In the genomic region with DNA sequence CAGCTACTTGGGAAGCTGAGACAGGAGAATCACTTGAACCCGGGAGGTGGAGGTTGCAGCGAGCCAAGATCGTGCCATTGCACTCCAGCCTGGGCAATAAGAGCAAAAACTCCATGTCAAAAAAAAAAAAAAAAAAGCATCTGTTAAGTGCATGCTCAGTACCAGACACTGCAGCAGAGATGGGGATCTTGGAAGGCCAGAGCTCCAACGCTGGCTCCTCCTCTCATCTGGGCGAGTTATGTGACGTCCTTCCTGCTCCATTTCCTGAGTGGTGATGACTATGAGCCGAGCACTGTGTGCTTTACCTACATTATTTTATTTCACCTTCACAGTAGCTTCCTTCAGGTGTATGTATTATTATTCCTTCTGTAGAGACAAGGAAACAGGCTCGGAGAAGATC, we compare ENCODE assay signal across 24 cellular contexts. TPM values are rescaled to one million over a fixed set of nuclear protein-coding genes. Genes with fewer than 3 reads are reported as not detected.
"Had no signal": no experiment of that assay in that cellular context is flagged by ENCODE, and none has a peak within 500 bp of the region (broad histone marks: within the 10 kb centered on the region; RNA-seq: fewer than 3 reads in every experiment).

No MANE protein-coding gene starts in this region.

- H3K36me3 ChIP-seq: adrenal gland, WERI-Rb-1 had no signal

- H3K27ac Mint-ChIP-seq: activated CD4-positive, alpha-beta memory T cell treated with anti-CD3 and anti-CD28 coated beads, Interleukin-2, amount 10 ng/mL, durations not matched to agents 7 days and 5 days; activated CD4-positive, alpha-beta T cell treated with anti-CD3 and anti-CD28 coated beads for 36 hours; activated naive CD4-positive, alpha-beta T cell treated with anti-CD3 and anti-CD28 coated beads for 36 hours; activated naive CD8-positive, alpha-beta T cell treated with anti-CD3 and anti-CD28 coated beads, Interleukin-2, amount 10 ng/mL, durations not matched to agents 7 days and 5 days had no signal

- H3K9me3 ChIP-seq: adrenal gland had no signal

- H3K27me3 Mint-ChIP-seq: activated CD4-positive, alpha-beta T cell treated with anti-CD3 and anti-CD28 coated beads for 36 hours; activated T-helper 17 cell treated with anti-CD3 and anti-CD28 coated beads, Interleukin-2, amount 50 U/mL, for 72 hours had no signal

- ATAC-seq: activated CD4-positive, alpha-beta T cell treated with anti-CD3 and anti-CD28 coated beads for 36 hours; activated T-helper 17 cell treated with anti-CD3 and anti-CD28 coated beads, Interleukin-2, amount 50 U/mL, for 72 hours; PC-3 had no signal

- DNase-seq: activated CD4-positive, alpha-beta memory T cell treated with anti-CD3 and anti-CD28 coated beads, Interleukin-2, amount 10 ng/mL, durations not matched to agents 7 days and 5 days; activated CD4-positive, alpha-beta T cell treated with anti-CD3 and anti-CD28 coated beads for 36 hours; activated CD4-positive, alpha-beta T cell treated with anti-CD3 and anti-CD28 coated beads, Interleukin-2, amount 50 U/mL, for 1 hour; activated gamma-delta T cell; activated naive CD4-positive, alpha-beta T cell treated with anti-CD3 and anti-CD28 coated beads for 36 hours; activated naive CD8-positive, alpha-beta T cell treated with anti-CD3 and anti-CD28 coated beads, Interleukin-2, amount 10 ng/mL, durations not matched to agents 7 days and 5 days; activated T-cell treated with anti-CD3 and anti-CD28 coated beads for 4 hours; activated T-cell treated with anti-CD3 and anti-CD28 coated beads, Interleukin-2, amount 50 U/mL, for 48 hours; adrenal gland; anterior cingulate cortex; MM.1S; NCI-H1105; NCI-H1436; NCI-H1694 treated with DMSO at 0.1 percent for 48 hours; NCI-H2029 treated with DMSO at 0.1 percent for 48 hours; NCI-H446; PC-3; SHP77 treated with DMSO at 0.1 percent for 48 hours; WERI-Rb-1 had no signal

- H3K27ac ChIP-seq: adrenal gland, WERI-Rb-1 had no signal

- H3K4me3 Mint-ChIP-seq: activated CD4-positive, alpha-beta memory T cell treated with anti-CD3 and anti-CD28 coated beads, Interleukin-2, amount 10 ng/mL, durations not matched to agents 7 days and 5 days; activated CD4-positive, alpha-beta T cell treated with anti-CD3 and anti-CD28 coated beads for 36 hours; activated naive CD4-positive, alpha-beta T cell treated with anti-CD3 and anti-CD28 coated beads for 36 hours; activated naive CD8-positive, alpha-beta T cell treated with anti-CD3 and anti-CD28 coated beads, Interleukin-2, amount 10 ng/mL, durations not matched to agents 7 days and 5 days; activated T-helper 17 cell treated with anti-CD3 and anti-CD28 coated beads, Interleukin-2, amount 50 U/mL, for 72 hours had no signal

- H3K9me3 Mint-ChIP-seq: activated CD4-positive, alpha-beta memory T cell treated with anti-CD3 and anti-CD28 coated beads, Interleukin-2, amount 10 ng/mL, durations not matched to agents 7 days and 5 days; activated naive CD4-positive, alpha-beta T cell treated with anti-CD3 and anti-CD28 coated beads for 36 hours; activated naive CD8-positive, alpha-beta T cell treated with anti-CD3 and anti-CD28 coated beads, Interleukin-2, amount 10 ng/mL, durations not matched to agents 7 days and 5 days; activated T-helper 17 cell treated with anti-CD3 and anti-CD28 coated beads, Interleukin-2, amount 50 U/mL, for 72 hours had no signal

- H3K4me3 ChIP-seq: adrenal gland had no signal

RNA-seq across cellular contexts. Expression of gene CDH22, which starts 38.5 kb away (rescaled TPM):
- total RNA-seq: activated CD4-positive, alpha-beta memory T cell treated with anti-CD3 and anti-CD28 coated beads, Interleukin-2, amount 10 ng/mL, durations not matched to agents 7 days and 5 days; activated CD4-positive, alpha-beta T cell treated with anti-CD3 and anti-CD28 coated beads for 36 hours; activated CD8-positive, alpha-beta memory T cell treated with anti-CD3 and anti-CD28 coated beads for 36 hours; activated naive CD8-positive, alpha-beta T cell treated with anti-CD3 and anti-CD28 coated beads, Interleukin-2, amount 10 ng/mL, durations not matched to agents 7 days and 5 days; activated T-helper 17 cell treated with anti-CD3 and anti-CD28 coated beads, Interleukin-2, amount 50 U/mL, for 72 hours; chondrocyte; PC-3; SK-MEL-5; T-helper 2 cell treated with Interferon-gamma antibody and Interleukin-4, amounts not matched to agents 100 ng/mL and 5 ng/mL, for 36 hours had no signal
